Comparison of ENCODE assay signal across 1 cellular context in the genomic region with DNA sequence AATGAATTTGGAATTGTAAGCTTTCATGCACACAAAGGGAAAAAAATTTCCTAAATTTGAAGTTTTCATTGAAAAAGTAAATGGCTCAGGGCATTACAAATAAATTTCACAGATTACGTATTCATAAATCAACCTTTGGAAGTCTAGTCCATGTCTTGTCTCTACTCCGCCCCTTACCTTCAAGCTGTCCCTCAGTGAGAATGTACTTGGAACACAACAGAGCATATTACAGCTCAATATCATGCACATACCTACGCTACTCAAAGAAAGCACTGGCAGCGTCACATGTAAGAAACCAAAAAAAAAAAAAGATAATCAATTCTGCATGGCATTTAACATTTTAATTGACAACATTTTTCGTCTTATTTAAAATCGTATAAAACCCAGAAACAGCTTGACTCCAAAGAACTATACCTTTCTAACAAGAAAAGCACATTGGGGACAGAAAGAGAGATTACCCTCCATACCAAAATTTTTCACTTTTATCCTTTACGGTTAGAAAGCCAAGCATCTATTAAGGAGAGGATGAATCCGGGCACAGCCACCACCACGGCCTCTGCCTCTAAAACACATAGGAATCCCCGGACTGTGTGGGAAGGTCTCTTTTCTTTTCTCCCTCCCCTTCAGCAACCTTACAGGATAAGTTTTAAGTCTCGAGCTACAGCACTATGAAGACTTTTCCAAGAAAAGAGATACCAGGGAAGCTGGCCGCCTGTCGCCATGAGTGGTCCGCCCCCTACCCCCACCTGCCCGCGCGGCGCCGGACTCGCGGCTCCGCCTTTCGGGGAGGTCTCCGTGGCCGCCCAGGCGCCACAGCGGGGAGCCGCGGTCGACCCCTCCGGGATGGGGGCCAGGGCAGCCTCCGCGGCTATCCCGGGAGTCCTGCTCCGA.
TF ChIP-seq lines count a peak whose summit lies in the region.

No MANE protein-coding gene starts in this region.

TF ChIP-seq in HEK293, 187 proteins besides CTCF, POLR2A, EP300 and RAD21 (continued from another document and continues in another):
- TF ChIP-seq OVOL3 (tag by site-specific recombination; IDR thresholded peaks at IDR 0.05) (no peak), ZNF426 (tag by site-specific recombination; IDR thresholded peaks at IDR 0.05) (no peak), ZIC2 (tag by site-specific recombination; IDR thresholded peaks at IDR 0.05) (peak; percentile 85), ZNF555 (tag by site-specific recombination; conservative IDR thresholded peaks at IDR 0.05) (no peak), ZNF133 (tag by site-specific recombination; IDR thresholded peaks at IDR 0.05) (no peak), ZNF561 (tag by site-specific recombination; IDR thresholded peaks at IDR 0.05; ENCODE audit: borderline replicate concordance) (no peak), ZNF211 (tag by site-specific recombination; IDR thresholded peaks at IDR 0.05; ENCODE audit: low read depth) (no peak), ZNF610 (tag by site-specific recombination; IDR thresholded peaks at IDR 0.05; ENCODE audit: borderline replicate concordance) (no peak), ZNF416 (tag by site-specific recombination; IDR thresholded peaks at IDR 0.05) (no peak), ZBTB8A (tag by site-specific recombination; IDR thresholded peaks at IDR 0.05) (no peak), ZNF558 (tag by site-specific recombination; IDR thresholded peaks at IDR 0.05) (no peak), ZNF202 (tag by site-specific recombination; IDR thresholded peaks at IDR 0.05; ENCODE audit: borderline replicate concordance) (no peak), ZNF707 (tag by site-specific recombination; IDR thresholded peaks at IDR 0.05) (no peak), KLF7 (tag by site-specific recombination; IDR thresholded peaks at IDR 0.05; ENCODE audit: borderline replicate concordance) (no peak), IKZF3 (tag by site-specific recombination; IDR thresholded peaks at IDR 0.05) (peak; percentile 76), ZNF621 (tag by site-specific recombination; IDR thresholded peaks at IDR 0.05) (no peak), OSR2 (tag by site-specific recombination; IDR thresholded peaks at IDR 0.05) (no peak), GLI4 (tag by site-specific recombination; IDR thresholded peaks at IDR 0.05) (no peak), ZFP41 (tag by site-specific recombination; IDR thresholded peaks at IDR 0.05; ENCODE audit: borderline replicate concordance) (no peak), ZNF174 (tag by site-specific recombination; IDR thresholded peaks at IDR 0.05) (no peak), ZNF24 (tag by site-specific recombination; IDR thresholded peaks at IDR 0.05) (no peak), YY2 (tag by site-specific recombination; IDR thresholded peaks at IDR 0.05) (no peak), ZNF510 (tag by site-specific recombination; IDR thresholded peaks at IDR 0.05; ENCODE audit: insufficient replicate concordance) (no peak), ZBTB17 (tag by site-specific recombination; IDR thresholded peaks at IDR 0.05) (no peak), ZNF324 (tag by site-specific recombination; IDR thresholded peaks at IDR 0.05) (no peak), ZNF768 (tag by site-specific recombination; IDR thresholded peaks at IDR 0.05) (no peak), GLIS1 (tag by site-specific recombination; IDR thresholded peaks at IDR 0.05) (peak; percentile 89), ZBTB1 (tag by site-specific recombination; IDR thresholded peaks at IDR 0.05) (no peak)
- TF ChIP-seq, protein P1, sequence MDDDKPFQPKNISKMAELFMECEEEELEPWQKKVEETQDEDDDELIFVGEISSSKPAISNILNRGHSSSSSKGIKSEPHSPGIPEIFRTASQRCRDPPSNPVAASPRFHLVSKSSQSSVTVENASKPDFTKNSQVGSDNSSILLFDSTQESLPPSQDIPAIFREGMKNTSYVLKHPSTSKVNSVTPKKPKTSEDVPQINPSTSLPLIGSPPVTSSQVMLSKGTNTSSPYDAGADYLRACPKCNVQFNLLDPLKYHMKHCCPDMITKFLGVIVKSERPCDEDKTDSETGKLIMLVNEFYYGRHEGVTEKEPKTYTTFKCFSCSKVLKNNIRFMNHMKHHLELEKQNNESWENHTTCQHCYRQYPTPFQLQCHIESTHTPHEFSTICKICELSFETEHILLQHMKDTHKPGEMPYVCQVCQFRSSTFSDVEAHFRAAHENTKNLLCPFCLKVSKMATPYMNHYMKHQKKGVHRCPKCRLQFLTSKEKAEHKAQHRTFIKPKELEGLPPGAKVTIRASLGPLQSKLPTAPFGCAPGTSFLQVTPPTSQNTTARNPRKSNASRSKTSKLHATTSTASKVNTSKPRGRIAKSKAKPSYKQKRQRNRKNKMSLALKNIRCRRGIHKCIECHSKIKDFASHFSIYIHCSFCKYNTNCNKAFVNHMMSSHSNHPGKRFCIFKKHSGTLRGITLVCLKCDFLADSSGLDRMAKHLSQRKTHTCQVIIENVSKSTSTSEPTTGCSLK (tag by site-specific recombination; IDR thresholded peaks at IDR 0.05): no peak
- TF ChIP-seq, protein P2, sequence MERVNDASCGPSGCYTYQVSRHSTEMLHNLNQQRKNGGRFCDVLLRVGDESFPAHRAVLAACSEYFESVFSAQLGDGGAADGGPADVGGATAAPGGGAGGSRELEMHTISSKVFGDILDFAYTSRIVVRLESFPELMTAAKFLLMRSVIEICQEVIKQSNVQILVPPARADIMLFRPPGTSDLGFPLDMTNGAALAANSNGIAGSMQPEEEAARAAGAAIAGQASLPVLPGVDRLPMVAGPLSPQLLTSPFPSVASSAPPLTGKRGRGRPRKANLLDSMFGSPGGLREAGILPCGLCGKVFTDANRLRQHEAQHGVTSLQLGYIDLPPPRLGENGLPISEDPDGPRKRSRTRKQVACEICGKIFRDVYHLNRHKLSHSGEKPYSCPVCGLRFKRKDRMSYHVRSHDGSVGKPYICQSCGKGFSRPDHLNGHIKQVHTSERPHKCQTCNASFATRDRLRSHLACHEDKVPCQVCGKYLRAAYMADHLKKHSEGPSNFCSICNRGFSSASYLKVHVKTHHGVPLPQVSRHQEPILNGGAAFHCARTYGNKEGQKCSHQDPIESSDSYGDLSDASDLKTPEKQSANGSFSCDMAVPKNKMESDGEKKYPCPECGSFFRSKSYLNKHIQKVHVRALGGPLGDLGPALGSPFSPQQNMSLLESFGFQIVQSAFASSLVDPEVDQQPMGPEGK (tag by site-specific recombination; IDR thresholded peaks at IDR 0.05): peak; percentile 75; the same call in 1 of the 2 replicates
- TF ChIP-seq, protein P3, sequence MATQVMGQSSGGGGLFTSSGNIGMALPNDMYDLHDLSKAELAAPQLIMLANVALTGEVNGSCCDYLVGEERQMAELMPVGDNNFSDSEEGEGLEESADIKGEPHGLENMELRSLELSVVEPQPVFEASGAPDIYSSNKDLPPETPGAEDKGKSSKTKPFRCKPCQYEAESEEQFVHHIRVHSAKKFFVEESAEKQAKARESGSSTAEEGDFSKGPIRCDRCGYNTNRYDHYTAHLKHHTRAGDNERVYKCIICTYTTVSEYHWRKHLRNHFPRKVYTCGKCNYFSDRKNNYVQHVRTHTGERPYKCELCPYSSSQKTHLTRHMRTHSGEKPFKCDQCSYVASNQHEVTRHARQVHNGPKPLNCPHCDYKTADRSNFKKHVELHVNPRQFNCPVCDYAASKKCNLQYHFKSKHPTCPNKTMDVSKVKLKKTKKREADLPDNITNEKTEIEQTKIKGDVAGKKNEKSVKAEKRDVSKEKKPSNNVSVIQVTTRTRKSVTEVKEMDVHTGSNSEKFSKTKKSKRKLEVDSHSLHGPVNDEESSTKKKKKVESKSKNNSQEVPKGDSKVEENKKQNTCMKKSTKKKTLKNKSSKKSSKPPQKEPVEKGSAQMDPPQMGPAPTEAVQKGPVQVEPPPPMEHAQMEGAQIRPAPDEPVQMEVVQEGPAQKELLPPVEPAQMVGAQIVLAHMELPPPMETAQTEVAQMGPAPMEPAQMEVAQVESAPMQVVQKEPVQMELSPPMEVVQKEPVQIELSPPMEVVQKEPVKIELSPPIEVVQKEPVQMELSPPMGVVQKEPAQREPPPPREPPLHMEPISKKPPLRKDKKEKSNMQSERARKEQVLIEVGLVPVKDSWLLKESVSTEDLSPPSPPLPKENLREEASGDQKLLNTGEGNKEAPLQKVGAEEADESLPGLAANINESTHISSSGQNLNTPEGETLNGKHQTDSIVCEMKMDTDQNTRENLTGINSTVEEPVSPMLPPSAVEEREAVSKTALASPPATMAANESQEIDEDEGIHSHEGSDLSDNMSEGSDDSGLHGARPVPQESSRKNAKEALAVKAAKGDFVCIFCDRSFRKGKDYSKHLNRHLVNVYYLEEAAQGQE (tag by site-specific recombination; IDR thresholded peaks at IDR 0.05): no peak
- TF ChIP-seq, protein P4, sequence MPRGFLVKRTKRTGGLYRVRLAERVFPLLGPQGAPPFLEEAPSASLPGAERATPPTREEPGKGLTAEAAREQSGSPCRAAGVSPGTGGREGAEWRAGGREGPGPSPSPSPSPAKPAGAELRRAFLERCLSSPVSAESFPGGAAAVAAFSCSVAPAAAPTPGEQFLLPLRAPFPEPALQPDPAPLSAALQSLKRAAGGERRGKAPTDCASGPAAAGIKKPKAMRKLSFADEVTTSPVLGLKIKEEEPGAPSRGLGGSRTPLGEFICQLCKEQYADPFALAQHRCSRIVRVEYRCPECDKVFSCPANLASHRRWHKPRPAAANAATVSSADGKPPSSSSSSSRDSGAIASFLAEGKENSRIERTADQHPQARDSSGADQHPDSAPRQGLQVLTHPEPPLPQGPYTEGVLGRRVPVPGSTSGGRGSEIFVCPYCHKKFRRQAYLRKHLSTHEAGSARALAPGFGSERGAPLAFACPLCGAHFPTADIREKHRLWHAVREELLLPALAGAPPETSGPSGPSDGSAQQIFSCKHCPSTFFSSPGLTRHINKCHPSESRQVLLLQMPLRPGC (tag by site-specific recombination; IDR thresholded peaks at IDR 0.05): no peak
- TF ChIP-seq, protein P5, sequence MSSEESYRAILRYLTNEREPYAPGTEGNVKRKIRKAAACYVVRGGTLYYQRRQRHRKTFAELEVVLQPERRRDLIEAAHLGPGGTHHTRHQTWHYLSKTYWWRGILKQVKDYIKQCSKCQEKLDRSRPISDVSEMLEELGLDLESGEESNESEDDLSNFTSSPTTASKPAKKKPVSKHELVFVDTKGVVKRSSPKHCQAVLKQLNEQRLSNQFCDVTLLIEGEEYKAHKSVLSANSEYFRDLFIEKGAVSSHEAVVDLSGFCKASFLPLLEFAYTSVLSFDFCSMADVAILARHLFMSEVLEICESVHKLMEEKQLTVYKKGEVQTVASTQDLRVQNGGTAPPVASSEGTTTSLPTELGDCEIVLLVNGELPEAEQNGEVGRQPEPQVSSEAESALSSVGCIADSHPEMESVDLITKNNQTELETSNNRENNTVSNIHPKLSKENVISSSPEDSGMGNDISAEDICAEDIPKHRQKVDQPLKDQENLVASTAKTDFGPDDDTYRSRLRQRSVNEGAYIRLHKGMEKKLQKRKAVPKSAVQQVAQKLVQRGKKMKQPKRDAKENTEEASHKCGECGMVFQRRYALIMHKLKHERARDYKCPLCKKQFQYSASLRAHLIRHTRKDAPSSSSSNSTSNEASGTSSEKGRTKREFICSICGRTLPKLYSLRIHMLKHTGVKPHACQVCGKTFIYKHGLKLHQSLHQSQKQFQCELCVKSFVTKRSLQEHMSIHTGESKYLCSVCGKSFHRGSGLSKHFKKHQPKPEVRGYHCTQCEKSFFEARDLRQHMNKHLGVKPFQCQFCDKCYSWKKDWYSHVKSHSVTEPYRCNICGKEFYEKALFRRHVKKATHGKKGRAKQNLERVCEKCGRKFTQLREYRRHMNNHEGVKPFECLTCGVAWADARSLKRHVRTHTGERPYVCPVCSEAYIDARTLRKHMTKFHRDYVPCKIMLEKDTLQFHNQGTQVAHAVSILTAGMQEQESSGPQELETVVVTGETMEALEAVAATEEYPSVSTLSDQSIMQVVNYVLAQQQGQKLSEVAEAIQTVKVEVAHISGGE (tag by site-specific recombination; conservative IDR thresholded peaks at IDR 0.05; ENCODE audit: low read depth): no peak
- TF ChIP-seq, protein P6, sequence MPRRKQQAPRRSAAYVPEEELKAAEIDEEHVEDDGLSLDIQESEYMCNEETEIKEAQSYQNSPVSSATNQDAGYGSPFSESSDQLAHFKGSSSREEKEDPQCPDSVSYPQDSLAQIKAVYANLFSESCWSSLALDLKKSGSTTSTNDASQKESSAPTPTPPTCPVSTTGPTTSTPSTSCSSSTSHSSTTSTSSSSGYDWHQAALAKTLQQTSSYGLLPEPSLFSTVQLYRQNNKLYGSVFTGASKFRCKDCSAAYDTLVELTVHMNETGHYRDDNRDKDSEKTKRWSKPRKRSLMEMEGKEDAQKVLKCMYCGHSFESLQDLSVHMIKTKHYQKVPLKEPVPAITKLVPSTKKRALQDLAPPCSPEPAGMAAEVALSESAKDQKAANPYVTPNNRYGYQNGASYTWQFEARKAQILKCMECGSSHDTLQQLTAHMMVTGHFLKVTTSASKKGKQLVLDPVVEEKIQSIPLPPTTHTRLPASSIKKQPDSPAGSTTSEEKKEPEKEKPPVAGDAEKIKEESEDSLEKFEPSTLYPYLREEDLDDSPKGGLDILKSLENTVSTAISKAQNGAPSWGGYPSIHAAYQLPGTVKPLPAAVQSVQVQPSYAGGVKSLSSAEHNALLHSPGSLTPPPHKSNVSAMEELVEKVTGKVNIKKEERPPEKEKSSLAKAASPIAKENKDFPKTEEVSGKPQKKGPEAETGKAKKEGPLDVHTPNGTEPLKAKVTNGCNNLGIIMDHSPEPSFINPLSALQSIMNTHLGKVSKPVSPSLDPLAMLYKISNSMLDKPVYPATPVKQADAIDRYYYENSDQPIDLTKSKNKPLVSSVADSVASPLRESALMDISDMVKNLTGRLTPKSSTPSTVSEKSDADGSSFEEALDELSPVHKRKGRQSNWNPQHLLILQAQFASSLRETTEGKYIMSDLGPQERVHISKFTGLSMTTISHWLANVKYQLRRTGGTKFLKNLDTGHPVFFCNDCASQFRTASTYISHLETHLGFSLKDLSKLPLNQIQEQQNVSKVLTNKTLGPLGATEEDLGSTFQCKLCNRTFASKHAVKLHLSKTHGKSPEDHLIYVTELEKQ (tag by site-specific recombination; IDR thresholded peaks at IDR 0.05; ENCODE audit: borderline replicate concordance): no peak
- TF ChIP-seq, protein P7, sequence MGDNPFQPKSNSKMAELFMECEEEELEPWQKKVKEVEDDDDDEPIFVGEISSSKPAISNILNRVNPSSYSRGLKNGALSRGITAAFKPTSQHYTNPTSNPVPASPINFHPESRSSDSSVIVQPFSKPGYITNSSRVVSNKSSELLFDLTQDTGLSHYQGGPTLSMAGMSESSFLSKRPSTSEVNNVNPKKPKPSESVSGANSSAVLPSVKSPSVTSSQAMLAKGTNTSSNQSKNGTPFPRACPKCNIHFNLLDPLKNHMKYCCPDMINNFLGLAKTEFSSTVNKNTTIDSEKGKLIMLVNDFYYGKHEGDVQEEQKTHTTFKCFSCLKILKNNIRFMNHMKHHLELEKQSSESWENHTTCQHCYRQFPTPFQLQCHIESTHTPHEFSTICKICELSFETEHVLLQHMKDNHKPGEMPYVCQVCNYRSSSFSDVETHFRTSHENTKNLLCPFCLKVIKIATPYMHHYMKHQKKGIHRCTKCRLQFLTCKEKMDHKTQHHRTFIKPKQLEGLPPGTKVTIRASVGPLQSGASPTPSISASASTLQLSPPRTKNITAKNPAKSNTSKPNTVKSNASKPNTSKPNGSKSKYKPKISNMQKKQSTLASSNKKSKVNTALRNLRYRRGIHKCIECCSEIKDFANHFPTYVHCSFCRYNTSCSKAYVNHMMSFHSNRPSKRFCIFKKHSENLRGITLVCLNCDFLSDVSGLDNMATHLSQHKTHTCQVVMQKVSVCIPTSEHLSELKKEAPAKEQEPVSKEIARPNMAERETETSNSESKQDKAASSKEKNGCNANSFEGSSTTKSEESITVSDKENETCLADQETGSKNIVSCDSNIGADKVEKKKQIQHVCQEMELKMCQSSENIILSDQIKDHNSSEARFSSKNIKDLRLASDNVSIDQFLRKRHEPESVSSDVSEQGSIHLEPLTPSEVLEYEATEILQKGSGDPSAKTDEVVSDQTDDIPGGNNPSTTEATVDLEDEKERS (tag by site-specific recombination; IDR thresholded peaks at IDR 0.05): no peak
